26 cellular contexts compared by ENCODE assay signal in genomic region chr1:62879962-62880361, GRCh38.
"Had no signal": no experiment of that assay in that cellular context is flagged by ENCODE, and none has a peak within 500 bp of the region (broad histone marks: within the 10 kb centered on the region; RNA-seq: fewer than 3 reads in every experiment).

No MANE protein-coding gene starts in this region.

- FAIRE-seq: endometrium, islet of Langerhans, keratinocyte had no signal

- H3K4me3 ChIP-seq: colonic mucosa, esophagus squamous epithelium, gastrocnemius medialis, heart right ventricle, left lung, lower lobe of right lung, mucosa of descending colon had no signal

- DNase-seq: colonic mucosa; cortex of kidney; effector CD8-positive, alpha-beta T cell; effector memory CD8-positive, alpha-beta T cell; endodermal cell; erythroblast; esophagus squamous epithelium; foreskin fibroblast; foreskin melanocyte; gastrocnemius medialis; glutamatergic neuron; head of caudate nucleus; heart right ventricle; hippocampal formation; left cardiac atrium; left lung; left ventricle myocardium superior; lower lobe of right lung; mesenchymal stem cell; mucosa of descending colon; naive B cell had no signal

- ATAC-seq: effector memory CD8-positive, alpha-beta T cell; esophagus mucosa; gastrocnemius medialis; heart right ventricle; left cardiac atrium; left lung; left ventricle myocardium superior; lower lobe of right lung; mucosa of descending colon had no signal

- H3K36me3 ChIP-seq: colonic mucosa, esophagus squamous epithelium, gastrocnemius medialis, heart right ventricle, left lung, lower lobe of right lung had no signal

- H3K27me3 ChIP-seq: colonic mucosa, gastrocnemius medialis had no signal

- H3K9me3 ChIP-seq: colonic mucosa, esophagus squamous epithelium, gastrocnemius medialis, mucosa of descending colon had no signal

- H3K4me1 ChIP-seq: colonic mucosa, gastrocnemius medialis, heart right ventricle, left lung, lower lobe of right lung had no signal

- H3K27ac ChIP-seq: colonic mucosa, epithelial cell of prostate, esophagus squamous epithelium, gastrocnemius medialis, heart right ventricle, left lung, lower lobe of right lung had no signal
